In the genomic region with DNA sequence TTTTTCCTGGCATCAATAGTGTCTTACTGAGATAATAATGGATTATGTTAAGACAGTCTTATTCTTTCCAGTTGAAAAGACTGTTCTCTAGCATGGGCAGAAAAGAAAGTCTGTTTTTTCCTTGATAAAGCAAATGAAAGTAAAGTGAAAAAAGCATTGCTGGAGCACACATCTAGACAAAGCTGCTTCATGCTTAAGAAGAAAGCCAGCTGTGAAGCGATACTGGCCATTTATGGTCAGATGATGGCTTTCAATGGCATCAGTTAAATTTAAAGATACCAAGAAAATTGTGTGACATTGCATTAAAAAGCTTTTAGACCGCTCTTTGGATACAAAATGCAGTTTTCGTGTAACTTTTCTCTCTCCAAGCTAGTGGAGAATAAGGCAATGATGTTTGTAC, we compare ENCODE assay signal across 16 cellular contexts.
DNase-seq lines count a peak whose midpoint lies in the region; ATAC-seq and TF ChIP-seq lines count a peak whose summit lies in the region.
"Had no signal": no experiment of that assay in that cellular context is flagged by ENCODE, and none has a peak within 500 bp of the region (broad histone marks: within the 10 kb centered on the region; RNA-seq: fewer than 3 reads in every experiment).

No MANE protein-coding gene starts in this region.

- H3K4me2 ChIP-seq in fibroblast of lung (ENCODE audit: extremely low read depth, insufficient read depth, low read length) (no peak overlapping the region), neural cell (ENCODE audit: low read length) (no peak overlapping the region)
- H3K4me2 ChIP-seq: BLaER1 had no signal

- H3K4me3 ChIP-seq in fibroblast of lung (replicated peaks in 1 of 4; ENCODE audit: control extremely low read depth in 1 of 4, insufficient read depth in 1 of 4, low read depth in 3 of 4, low read length in 4 of 4) (no peak overlapping the region), neural cell (ENCODE audit: low read length) (no peak overlapping the region)
- H3K4me3 ChIP-seq: BLaER1 had no signal

- no peak for TF ChIP-seq EP300 in neural cell (conservative IDR thresholded peaks at IDR 0.05; ENCODE audit: poor library complexity, severe bottlenecking)

- H3K27me3 ChIP-seq in fibroblast of lung (ENCODE audit: control insufficient read depth, insufficient read depth, low read length), result no peaks in the 10 kb centered on the region
- no peaks in the 10 kb centered on the region for H3K27me3 ChIP-seq in neural cell (ENCODE audit: insufficient read depth, low read depth, low read length)
- H3K27me3 ChIP-seq: BLaER1 had no signal

- H3K9me3 ChIP-seq in fibroblast of lung (ENCODE audit: control insufficient read depth, insufficient read depth, low read depth, low read length) (no peaks in the 10 kb centered on the region), neural cell (ENCODE audit: low read length) (no peaks in the 10 kb centered on the region)
- H3K9me3 ChIP-seq: BLaER1 had no signal

- H3K36me3 ChIP-seq in fibroblast of lung (ENCODE audit: control insufficient read depth, insufficient read depth, low read length) (no peaks in the 10 kb centered on the region), neural cell (ENCODE audit: insufficient read depth, low read length) (no peaks in the 10 kb centered on the region)
- H3K36me3 ChIP-seq: BLaER1 had no signal

- no peaks in the 10 kb centered on the region for H4K20me1 ChIP-seq in fibroblast of lung (ENCODE audit: control insufficient read depth, extremely low read depth, insufficient read depth, low read length)
- no peaks in the 10 kb centered on the region for H4K20me1 ChIP-seq in neural cell (ENCODE audit: insufficient read depth)
- H4K20me1 ChIP-seq: BLaER1 had no signal

- no peak for ATAC-seq in HG03460 (IDR thresholded peaks at IDR 0.05; ENCODE audit: unreplicated experiment)

- H2AFZ ChIP-seq in fibroblast of lung (ENCODE audit: low read length) (no peak overlapping the region), neural cell (ENCODE audit: low read depth, low read length) (no peak overlapping the region)

- TF ChIP-seq CTCF in fibroblast of lung (conservative IDR thresholded peaks at IDR 0.05 in 1 of 2, IDR thresholded peaks at IDR 0.05 in 1 of 2; ENCODE audit: low read depth in 1 of 2, low read length in 2 of 2) (no peak), neural cell (IDR thresholded peaks at IDR 0.05; ENCODE audit: poor library complexity, severe bottlenecking) (no peak)

- DNase-seq in Daoy (ENCODE audit: low read depth) (peak; percentile 4), OCI-M1 (lab: John Stamatoyannopoulos, UW) (peak; percentile 30), fibroblast of lung (ENCODE audit: low read depth in 2 of 2) (peak; percentile 5 to 11), epidermal melanocyte (ENCODE audit: insufficient read length, low spot score) (no peak), NCI-H1436 treated with DMSO at 0.1 percent for 48 hours (lab: John Stamatoyannopoulos, UW) (no peak), ureter (ENCODE audit: low spot score) (no peak)
- DNase-seq: CD8-positive, alpha-beta memory T cell; HFFc6; KG1; NCI-H1092; NCI-H187; NCI-H446 treated with DMSO at 0.1 percent for 48 hours had no signal

- no peak overlapping the region for H3K9ac ChIP-seq in fibroblast of lung (ENCODE audit: insufficient read depth, low read length)
- H3K9ac ChIP-seq in neural cell (ENCODE audit: low read length), result no peak overlapping the region
- H3K9ac ChIP-seq: BLaER1 had no signal

- H3K27ac ChIP-seq in fibroblast of lung (ENCODE audit: insufficient read depth, low read length) (no peak overlapping the region), neural cell (ENCODE audit: low read length) (peak overlapping the region; percentile 1)
- H3K27ac ChIP-seq: BLaER1, RWPE1 had no signal

- H3K9me2 ChIP-seq in neural cell (ENCODE audit: insufficient read depth, low read length), result no peaks in the 10 kb centered on the region

- no peaks in the 10 kb centered on the region for H3F3A ChIP-seq in neural cell (ENCODE audit: insufficient read depth, low read length, poor library complexity, severe bottlenecking)

- no peak for TF ChIP-seq RAD21 in neural cell (conservative IDR thresholded peaks at IDR 0.05)

- H3K79me2 ChIP-seq in fibroblast of lung (ENCODE audit: control insufficient read depth, insufficient read depth, low read length), result no peaks in the 10 kb centered on the region
- no peaks in the 10 kb centered on the region for H3K79me2 ChIP-seq in neural cell (replicated peaks; ENCODE audit: insufficient read depth, low read length)

- no peaks in the 10 kb centered on the region for H3K4me1 ChIP-seq in fibroblast of lung (ENCODE audit: control insufficient read depth, extremely low read depth, insufficient read depth, low read length)
- H3K4me1 ChIP-seq: BLaER1 had no signal

TF ChIP-seq in neural cell, 6 proteins besides CTCF, POLR2A, EP300 and RAD21:
- no peak for TF ChIP-seq MXI1 (conservative IDR thresholded peaks at IDR 0.05; ENCODE audit: poor library complexity, severe bottlenecking)
- peak; percentile 15 for TF ChIP-seq POLR2AphosphoS5 (IDR thresholded peaks at IDR 0.05)

Comparison
In these comparisons a context has a peak if more than half of its experiments do, and no peak if none do; other contexts are left out.
1. DNase-seq: peak in Daoy (single experiment), OCI-M1 (single experiment) and fibroblast of lung (2 of 2); none in epidermal melanocyte (single experiment), NCI-H1436 treated with DMSO at 0.1 percent for 48 hours (single experiment) and ureter (single experiment).